ENCODE assay signal across 2 cellular contexts in genomic region chr4:94175553-94176260, GRCh38.
TF ChIP-seq lines count a peak whose summit lies in the region.

No MANE protein-coding gene starts in this region.

TF ChIP-seq in SK-N-SH, 30 proteins besides CTCF, POLR2A, EP300 and RAD21 (continued from another document):
- TF ChIP-seq IRF3 (IDR thresholded peaks at IDR 0.05; ENCODE audit: low read depth, low read length) (no peak), MAX (IDR thresholded peaks at IDR 0.05; ENCODE audit: low read depth) (no peak), NFIC (IDR thresholded peaks at IDR 0.05; ENCODE audit: borderline replicate concordance) (no peak), USF2 (IDR thresholded peaks at IDR 0.05; ENCODE audit: borderline replicate concordance, low read depth, low read length) (no peak), MEF2A (IDR thresholded peaks at IDR 0.05; ENCODE audit: borderline replicate concordance, low read depth) (no peak), RCOR1 (IDR thresholded peaks at IDR 0.05; ENCODE audit: low read length) (no peak), PBX3 (IDR thresholded peaks at IDR 0.05) (no peak), TAF1 (IDR thresholded peaks at IDR 0.05; ENCODE audit: borderline replicate concordance, low read depth, low read length) (no peak), CHD2 (IDR thresholded peaks at IDR 0.05; ENCODE audit: low read length, partially characterized antibody) (no peak), ELF1 (IDR thresholded peaks at IDR 0.05) (no peak), YY1 (IDR thresholded peaks at IDR 0.05; ENCODE audit: low read depth) (no peak)

TF ChIP-seq in SK-N-SH treated with all-trans-retinoic acid at 6 μM for 48 hours, 23 proteins besides CTCF, POLR2A, EP300 and RAD21 (continued from another document):
- TF ChIP-seq TSHZ2 (CRISPR knock-in tag; IDR thresholded peaks at IDR 0.05): no peak
